ENCODE assay signal across 22 cellular contexts in the genomic region with DNA sequence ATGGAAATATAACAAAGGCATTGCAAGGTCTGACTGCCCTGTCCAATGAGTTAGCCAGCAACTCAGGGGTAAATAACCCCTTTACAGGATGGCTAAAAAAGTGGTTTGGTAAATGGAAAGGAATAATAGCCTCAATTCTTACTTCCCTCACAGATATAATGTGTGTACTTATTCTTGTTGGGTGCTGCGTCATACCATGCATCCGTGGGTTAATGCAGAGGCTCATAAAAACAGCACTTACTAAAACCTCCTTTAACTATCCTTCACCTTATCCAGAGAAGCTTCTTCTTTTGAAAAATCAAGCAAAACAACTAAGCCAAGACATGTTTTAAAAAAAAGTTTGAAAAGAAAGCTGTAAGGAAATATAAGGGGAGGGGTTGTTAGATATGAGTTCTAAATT.
DNase-seq lines count a peak whose midpoint lies in the region; ATAC-seq and TF ChIP-seq lines count a peak whose summit lies in the region.
"Had no signal": no experiment of that assay in that cellular context is flagged by ENCODE, and none has a peak within 500 bp of the region (broad histone marks: within the 10 kb centered on the region; RNA-seq: fewer than 3 reads in every experiment).

No MANE protein-coding gene starts in this region.

- no peak overlapping the region for H2AFZ ChIP-seq in HCT116 (ENCODE audit: low read depth, low read length, poor library complexity, severe bottlenecking)
- no peak overlapping the region for H2AFZ ChIP-seq in hepatocyte

- no peak overlapping the region for H3K9ac ChIP-seq in HCT116 (ENCODE audit: low read length)
- H3K9ac ChIP-seq: BLaER1 treated with 17β-estradiol and CSF1 and Interleukin-3, amounts not matched to agents 10 nM and 100 nM had no signal

- RAD21 ChIA-PET in HCT116 (lab: Charles Lee; ENCODE audit: low non-redundant PET in 1 of 2, low total read pairs in 2 of 2, uncharacterized antibody in 2 of 2, unreplicated experiment in 2 of 2) = no interaction called here

- H3K79me2 ChIP-seq in HCT116 (ENCODE audit: insufficient read depth, low read length) (no peaks in the 10 kb centered on the region), hepatocyte (no peaks in the 10 kb centered on the region)

- no TSS peak for BruUV-seq in HCT116 (replicated peaks; lab: Mats Ljungman, UMichigan)

- H3K27me3 Mint-ChIP-seq in activated T-helper 17 cell treated with anti-CD3 and anti-CD28 coated beads, Interleukin-2, amount 50 U/mL, for 72 hours = peaks cover 11% of the 10 kb centered on the region
- H3K27me3 Mint-ChIP-seq: CD4-positive, alpha-beta T cell; CD8-positive, alpha-beta memory T cell had no signal

- 72% methylated on average over 2 of the region's 2 CpGs for WGBS in hepatocyte (ENCODE audit: low lambda C conversion rate, missing lambda C conversion rate)

- H3K4me3 Mint-ChIP-seq in activated T-helper 17 cell treated with anti-CD3 and anti-CD28 coated beads, Interleukin-2, amount 50 U/mL, for 72 hours = no peak overlapping the region
- H3K4me3 Mint-ChIP-seq: CD14-positive monocyte; CD4-positive, alpha-beta T cell; CD8-positive, alpha-beta memory T cell had no signal

- H3K9me3 ChIP-seq in HCT116 (ENCODE audit: control insufficient read depth in 1 of 2, insufficient read depth in 1 of 2, low read depth in 1 of 2, low read length in 2 of 2) = no peaks in the 10 kb centered on the region
- no peaks in the 10 kb centered on the region for H3K9me3 ChIP-seq in hepatocyte (ENCODE audit: low read depth)
- H3K9me3 ChIP-seq: A549, BE2C, HAP-1 had no signal

- H3K27ac ChIP-seq in HCT116 (ENCODE audit: low read depth, low read length) (no peak overlapping the region), hepatocyte (peak overlapping the region; percentile 26)
- H3K27ac ChIP-seq: A549; BLaER1 treated with 17β-estradiol and CSF1 and Interleukin-3, amounts not matched to agents 10 nM and 100 nM had no signal

- TF ChIP-seq CTCF in HCT116 (IDR thresholded peaks at IDR 0.05 in 2 of 3, conservative IDR thresholded peaks at IDR 0.05 in 1 of 3; ENCODE audit: borderline replicate concordance in 1 of 3, insufficient read depth in 1 of 3, low read depth in 2 of 3, low read length in 2 of 3) (no peak), hepatocyte (IDR thresholded peaks at IDR 0.05; ENCODE audit: poor library complexity) (no peak)

- TF ChIP-seq POLR2A in HCT116 (IDR thresholded peaks at IDR 0.05; ENCODE audit: borderline replicate concordance, extremely low read depth, insufficient read depth, insufficient read length) = no peak

- no peaks in the 10 kb centered on the region for H4K20me1 ChIP-seq in HCT116 (ENCODE audit: insufficient read depth)
- H4K20me1 ChIP-seq in hepatocyte (ENCODE audit: insufficient read depth, poor library complexity, severe bottlenecking) = no peaks in the 10 kb centered on the region
- H4K20me1 ChIP-seq: BLaER1 treated with 17β-estradiol and CSF1 and Interleukin-3, amounts not matched to agents 10 nM and 100 nM had no signal

- DNase-seq in HCT116 (ENCODE audit: low read depth, low spot score) (no peak), hepatocyte (ENCODE audit: low spot score) (no peak), NCI-H524 (lab: John Stamatoyannopoulos, UW) (no peak), left cardiac atrium (no peak)
- DNase-seq: 8988T; ACHN; AML-193; BE2C; CD4-positive, alpha-beta T cell; CD8-positive, alpha-beta memory T cell; DMS 273 treated with DMSO at 0.1 percent for 48 hours; DMS79; EL; GDM1; GOT3 had no signal

- no peaks in the 10 kb centered on the region for H3K36me3 Mint-ChIP-seq in activated T-helper 17 cell treated with anti-CD3 and anti-CD28 coated beads, Interleukin-2, amount 50 U/mL, for 72 hours (ENCODE audit: low read depth)
- H3K36me3 Mint-ChIP-seq: CD14-positive monocyte; CD8-positive, alpha-beta memory T cell had no signal

- H3K4me1 ChIP-seq in HCT116 (ENCODE audit: control insufficient read depth in 1 of 2, insufficient read depth in 2 of 2, low read length in 2 of 2) (peaks cover 0 to 10% of the 10 kb centered on the region in 2 experiments; a peak in 2 of 4 replicates), hepatocyte (ENCODE audit: insufficient read depth) (no peaks in the 10 kb centered on the region)
- H3K4me1 ChIP-seq: A549; BE2C; BLaER1 treated with 17β-estradiol and CSF1 and Interleukin-3, amounts not matched to agents 10 nM and 100 nM; HAP-1 had no signal

- H3K36me3 ChIP-seq in HCT116 (ENCODE audit: control insufficient read depth in 1 of 2, insufficient read depth in 2 of 2, low read length in 2 of 2) (no peaks in the 10 kb centered on the region), hepatocyte (replicated peaks; ENCODE audit: insufficient read depth, low read depth) (no peaks in the 10 kb centered on the region)
- H3K36me3 ChIP-seq: BE2C; BLaER1 treated with 17β-estradiol and CSF1 and Interleukin-3, amounts not matched to agents 10 nM and 100 nM; HAP-1 had no signal

- H3K9me2 ChIP-seq in HCT116 (ENCODE audit: insufficient read depth) (no peaks in the 10 kb centered on the region), hepatocyte (replicated peaks; ENCODE audit: insufficient read depth) (no peaks in the 10 kb centered on the region)

- no peaks in the 10 kb centered on the region for H3K9me3 Mint-ChIP-seq in activated T-helper 17 cell treated with anti-CD3 and anti-CD28 coated beads, Interleukin-2, amount 50 U/mL, for 72 hours

- TF ChIP-seq RAD21 in HCT116 (IDR thresholded peaks at IDR 0.05; ENCODE audit: low read depth) = no peak

- CTCF ChIA-PET in HCT116 (lab: Charles Lee) = no interaction called here

- ATAC-seq in HCT116 = no peak
- ATAC-seq in activated T-helper 17 cell treated with anti-CD3 and anti-CD28 coated beads, Interleukin-2, amount 50 U/mL, for 72 hours (replicated peaks) = peak; percentile 55
- ATAC-seq in HG03159 (IDR thresholded peaks at IDR 0.05; ENCODE audit: unreplicated experiment) = no peak
- ATAC-seq in left cardiac atrium = no peak
- ATAC-seq: A549, GM12878 had no signal

- H3K4me3 ChIP-seq in HCT116 (replicated peaks in 1 of 2; ENCODE audit: low read depth in 1 of 2, low read length in 2 of 2) = no peak overlapping the region
- no peak overlapping the region for H3K4me3 ChIP-seq in hepatocyte
- H3K4me3 ChIP-seq: A549; BLaER1 treated with 17β-estradiol and CSF1 and Interleukin-3, amounts not matched to agents 10 nM and 100 nM; GM12878; HAP-1 had no signal

- H3K4me1 Mint-ChIP-seq in activated T-helper 17 cell treated with anti-CD3 and anti-CD28 coated beads, Interleukin-2, amount 50 U/mL, for 72 hours = no peaks in the 10 kb centered on the region
- H3K4me1 Mint-ChIP-seq: CD14-positive monocyte; CD8-positive, alpha-beta memory T cell had no signal

- H3K27me3 ChIP-seq in HCT116 (ENCODE audit: insufficient read depth, low read length) (no peaks in the 10 kb centered on the region), hepatocyte (no peaks in the 10 kb centered on the region)
- H3K27me3 ChIP-seq: BE2C; BLaER1 treated with 17β-estradiol and CSF1 and Interleukin-3, amounts not matched to agents 10 nM and 100 nM had no signal

- no peak overlapping the region for H3K27ac Mint-ChIP-seq in activated T-helper 17 cell treated with anti-CD3 and anti-CD28 coated beads, Interleukin-2, amount 50 U/mL, for 72 hours
- H3K27ac Mint-ChIP-seq: CD14-positive monocyte; CD4-positive, alpha-beta T cell; CD8-positive, alpha-beta memory T cell had no signal

- intact Hi-C loops in HCT116 (cut with micrococcal nuclease) = no loop called here
- intact Hi-C loops in left cardiac atrium (cut with DNase I) = no loop called here

- H3K4me2 ChIP-seq in HCT116 (ENCODE audit: low read length) = peak overlapping the region; percentile 23; the same call in 1 of the 2 replicates
- H3K4me2 ChIP-seq in hepatocyte = no peak overlapping the region
- H3K4me2 ChIP-seq: A549; BLaER1 treated with 17β-estradiol and CSF1 and Interleukin-3, amounts not matched to agents 10 nM and 100 nM had no signal

- POLR2A ChIA-PET in HCT116 (lab: Charles Lee) = no interaction called here

TF ChIP-seq in HCT116, 20 proteins besides CTCF, POLR2A, EP300 and RAD21 (continues in another document):
- TF ChIP-seq EGR1 (IDR thresholded peaks at IDR 0.05; ENCODE audit: low read depth) (no peak), ZBTB33 (IDR thresholded peaks at IDR 0.05; ENCODE audit: extremely low read depth, insufficient replicate concordance, low read length) (no peak), ZFX (IDR thresholded peaks at IDR 0.05) (no peak), ATF3 (IDR thresholded peaks at IDR 0.05) (no peak), CBX3 (IDR thresholded peaks at IDR 0.05; ENCODE audit: low read depth) (no peak), POLR2AphosphoS5 (IDR thresholded peaks at IDR 0.05; ENCODE audit: low read depth, low read length) (no peak)
